Comparison of ENCODE assay signal across 8 cellular contexts in the genomic region with DNA sequence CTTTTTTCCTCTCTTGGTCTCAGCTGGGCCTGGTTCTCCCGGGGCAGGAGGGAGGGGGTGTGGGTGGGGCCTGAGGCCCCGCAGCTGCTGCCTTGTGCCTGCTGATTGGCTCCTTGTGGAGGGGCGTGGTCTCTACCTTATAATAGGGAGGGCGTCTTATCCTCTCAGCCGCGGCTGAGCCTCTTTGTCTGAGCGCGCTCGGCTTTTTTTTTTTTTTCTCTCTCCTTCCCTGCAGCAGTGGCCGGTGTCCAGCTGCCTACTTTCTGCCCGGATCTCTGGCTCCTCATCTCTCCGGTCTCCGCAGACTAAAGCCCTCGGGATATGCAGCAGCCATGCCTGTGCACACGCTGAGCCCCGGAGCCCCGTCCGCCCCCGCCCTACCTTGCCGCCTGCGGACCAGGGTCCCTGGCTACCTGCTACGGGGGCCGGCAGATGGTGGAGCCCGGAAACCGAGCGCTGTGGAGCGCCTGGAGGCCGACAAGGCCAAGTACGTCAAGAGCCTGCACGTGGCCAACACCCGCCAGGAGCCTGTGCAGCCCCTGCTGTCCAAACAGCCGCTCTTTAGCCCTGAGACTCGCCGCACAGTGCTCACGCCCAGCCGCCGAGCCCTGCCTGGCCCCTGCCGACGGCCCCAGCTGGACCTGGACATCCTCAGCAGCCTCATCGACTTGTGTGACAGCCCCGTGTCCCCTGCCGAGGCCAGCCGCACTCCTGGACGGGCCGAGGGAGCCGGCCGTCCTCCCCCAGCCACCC. TPM values are rescaled to one million over a fixed set of nuclear protein-coding genes. Genes with fewer than 3 reads are reported as not detected.
A peak's percentile ranks its signal among the peaks of the same experiment; 100 is the strongest.
DNase-seq lines count a peak whose midpoint lies in the region; ATAC-seq and TF ChIP-seq lines count a peak whose summit lies in the region.

No MANE protein-coding gene starts in this region.

- H3K27me3 ChIP-seq in gastroesophageal sphincter (peaks cover 52% of the 10 kb centered on the region), subcutaneous abdominal adipose tissue (ENCODE audit: control insufficient read depth in 5 of 5, insufficient read depth in 4 of 5, low read length in 5 of 5) (peaks cover 0 to 16% (median 8%) of the 10 kb centered on the region in 5 donors)

- peak overlapping the region in 2 of 5 donors; percentile 58 to 72 for H3K9ac ChIP-seq in subcutaneous abdominal adipose tissue (ENCODE audit: low read length in 5 of 5)

- H3K4me3 ChIP-seq in gastroesophageal sphincter: peak overlapping the region; percentile 13 to 49
- H3K4me3 ChIP-seq in subcutaneous abdominal adipose tissue (ENCODE audit: low read depth in 1 of 5, low read length in 5 of 5): peak overlapping the region in 4 of 5 donors; percentile 39 to 65 (median 48)

- no peaks in the 10 kb centered on the region for H3K9me3 ChIP-seq in gastroesophageal sphincter
- no peaks in the 10 kb centered on the region for H3K9me3 ChIP-seq in subcutaneous abdominal adipose tissue (ENCODE audit: control insufficient read depth in 5 of 5, low read length in 5 of 5)

- 1 to 3% methylated on average over 11 to 15 of the region's 47 CpGs for WGBS in gastroesophageal sphincter (ENCODE audit: low coverage in 1 of 2), 2 donors

- H3K36me3 ChIP-seq in gastroesophageal sphincter (no peaks in the 10 kb centered on the region), subcutaneous abdominal adipose tissue (ENCODE audit: control insufficient read depth in 5 of 5, insufficient read depth in 5 of 5, low read length in 5 of 5) (peaks cover 0 to 4% (median 2%) of the 10 kb centered on the region in 5 donors)

- peak; percentile 98 for DNase-seq in DMS53 (lab: John Stamatoyannopoulos, UW)
- peak; percentile 77 for DNase-seq in LHCN-M2 (ENCODE audit: low read depth)
- DNase-seq in SIG-M5 (lab: John Stamatoyannopoulos, UW): peak; percentile 67
- DNase-seq in activated naive CD4-positive, alpha-beta T cell (lab: John Stamatoyannopoulos, UW): peak; percentile 58 to 85 (median 68)
- DNase-seq in nucleus accumbens (lab: John Stamatoyannopoulos, UW): peak in 54 of 56 donors; percentile 3 to 90 (median 68)

- peaks cover 0 to 35% (median 23%) of the 10 kb centered on the region in 3 donors for H3K4me1 ChIP-seq in gastroesophageal sphincter
- H3K4me1 ChIP-seq in subcutaneous abdominal adipose tissue (ENCODE audit: control insufficient read depth in 5 of 5, insufficient read depth in 5 of 5, low read length in 5 of 5): peaks cover 1 to 56% (median 41%) of the 10 kb centered on the region in 5 donors

- no peak for TF ChIP-seq CTCF in gastroesophageal sphincter (IDR thresholded peaks at IDR 0.05)

- no peak for TF ChIP-seq POLR2A in gastroesophageal sphincter (IDR thresholded peaks at IDR 0.05)

- H3K27ac ChIP-seq in gastroesophageal sphincter: peak overlapping the region in 1 of 4 donors; percentile 17
- no peak overlapping the region for H3K27ac ChIP-seq in subcutaneous abdominal adipose tissue (ENCODE audit: low read depth, low read length)

- no peak for TF ChIP-seq EP300 in gastroesophageal sphincter (IDR thresholded peaks at IDR 0.05)

- ATAC-seq in GM21737 (IDR thresholded peaks at IDR 0.05; ENCODE audit: unreplicated experiment) (peak; percentile 87), gastroesophageal sphincter (peak; percentile 95)

RNA-seq across cellular contexts. Expression of gene FAM110A, which starts 11.1 kb away (rescaled TPM):
- total RNA-seq in LHCN-M2 (2014; rRNA removed) (7.6 and 8.8 TPM in 2 replicates), gastroesophageal sphincter (1 to 10 TPM; 1.4 to 3.2 (median 2.0) TPM)
- polyA plus RNA-seq in LHCN-M2 (2012): 4.0 TPM
